20 cellular contexts compared by ENCODE assay signal in the genomic region with DNA sequence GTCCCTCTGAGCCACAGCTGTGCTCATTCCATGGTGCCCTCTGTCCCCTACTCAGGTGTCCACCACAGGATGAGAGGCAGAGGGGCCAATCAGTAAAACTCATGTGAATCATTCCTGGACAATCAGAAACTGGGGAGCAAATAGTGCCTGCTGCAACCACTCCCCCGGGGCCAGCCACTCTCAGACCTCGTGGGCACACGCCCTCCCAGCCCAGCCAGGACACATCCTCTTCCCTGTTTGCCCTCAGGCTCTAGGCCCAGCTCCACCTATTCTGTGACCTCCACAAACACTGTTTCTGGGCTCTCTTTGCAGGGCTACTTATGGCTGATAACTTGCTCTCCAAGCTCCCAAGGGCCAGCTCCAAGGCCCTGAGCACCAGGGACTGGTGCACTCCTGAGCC. TPM values are rescaled to one million over a fixed set of nuclear protein-coding genes. Genes with fewer than 3 reads are reported as not detected.
DNase-seq lines count a peak whose midpoint lies in the region; ATAC-seq, FAIRE-seq and TF ChIP-seq lines count a peak whose summit lies in the region.
"Had no signal": no experiment of that assay in that cellular context is flagged by ENCODE, and none has a peak within 500 bp of the region (broad histone marks: within the 10 kb centered on the region; RNA-seq: fewer than 3 reads in every experiment).

No MANE protein-coding gene starts in this region.

- intact Hi-C loops in mucosa of descending colon (cut with DNase I, micrococcal nuclease), result no loop called here
- intact Hi-C loops in activated CD4-positive, alpha-beta T cell treated with anti-CD3 and anti-CD28 coated beads for 36 hours (cut with DNase I, micrococcal nuclease), result no loop called here

- POLR2A ChIA-PET in activated CD4-positive, alpha-beta T cell treated with anti-CD3 and anti-CD28 coated beads for 36 hours (lab: Charles Lee), result no interaction called here

- no peaks in the 10 kb centered on the region for H3K9me3 ChIP-seq in mucosa of descending colon
- H3K9me3 ChIP-seq: HAP-1, tibial nerve had no signal

- H3K4me3 Mint-ChIP-seq in central memory CD8-positive, alpha-beta T cell, result no peak overlapping the region
- H3K4me3 Mint-ChIP-seq in activated CD4-positive, alpha-beta T cell treated with anti-CD3 and anti-CD28 coated beads for 36 hours, result no peak overlapping the region
- H3K4me3 Mint-ChIP-seq: T-helper 17 cell had no signal

- H3K4me1 ChIP-seq in mucosa of descending colon (ENCODE audit: low read depth), result peaks cover 40% of the 10 kb centered on the region
- H3K4me1 ChIP-seq: HAP-1 had no signal

- no peaks in the 10 kb centered on the region for H3K9me3 Mint-ChIP-seq in central memory CD8-positive, alpha-beta T cell
- H3K9me3 Mint-ChIP-seq in activated CD4-positive, alpha-beta T cell treated with anti-CD3 and anti-CD28 coated beads for 36 hours (ENCODE audit: low read depth), result no peaks in the 10 kb centered on the region

- H3K36me3 Mint-ChIP-seq in central memory CD8-positive, alpha-beta T cell (ENCODE audit: insufficient read depth), result no peaks in the 10 kb centered on the region
- no peaks in the 10 kb centered on the region for H3K36me3 Mint-ChIP-seq in activated CD4-positive, alpha-beta T cell treated with anti-CD3 and anti-CD28 coated beads for 36 hours (ENCODE audit: low read depth)

- FAIRE-seq in HTR-8/SVneo (lab: Jason Lieb, UNC), result peak; percentile 9
- FAIRE-seq: RCC 7860 had no signal

- H3K4me1 Mint-ChIP-seq in central memory CD8-positive, alpha-beta T cell, result peaks cover 11% of the 10 kb centered on the region
- peaks cover 10% of the 10 kb centered on the region for H3K4me1 Mint-ChIP-seq in activated CD4-positive, alpha-beta T cell treated with anti-CD3 and anti-CD28 coated beads for 36 hours

- H3K27ac Mint-ChIP-seq in central memory CD8-positive, alpha-beta T cell (ENCODE audit: low read depth), result peak overlapping the region; percentile 39
- H3K27ac Mint-ChIP-seq in activated CD4-positive, alpha-beta T cell treated with anti-CD3 and anti-CD28 coated beads for 36 hours, result no peak overlapping the region
- H3K27ac Mint-ChIP-seq: T-helper 17 cell had no signal

- H3K36me3 ChIP-seq in mucosa of descending colon (ENCODE audit: low read depth), result no peaks in the 10 kb centered on the region
- H3K36me3 ChIP-seq: HAP-1, tibial nerve had no signal

- no peak for TF ChIP-seq CTCF in mucosa of descending colon (IDR thresholded peaks at IDR 0.05)

- DNase-seq in COLO668 (lab: John Stamatoyannopoulos, UW; ENCODE audit: unreplicated experiment) (peak; percentile 36), HTR-8/SVneo (ENCODE audit: insufficient read length, low spot score) (no peak), mucosa of descending colon (peak; percentile 77 to 86 (median 82)), NCI-H1694 treated with DMSO at 0.1 percent for 48 hours (lab: John Stamatoyannopoulos, UW) (no peak), iPS-NIHi11 (ENCODE audit: low spot score) (no peak)
- no peak for DNase-seq in central memory CD8-positive, alpha-beta T cell (ENCODE audit: low spot score in 2 of 2)
- no peak for DNase-seq in activated CD4-positive, alpha-beta T cell treated with anti-CD3 and anti-CD28 coated beads for 36 hours
- DNase-seq: activated CD4-positive, alpha-beta T cell treated with anti-CD3 and anti-CD28 coated beads for 1 hour; activated CD8-positive, alpha-beta memory T cell treated with anti-CD3 and anti-CD28 coated beads, Interleukin-2, amount 50 U/mL, for 48 hours; activated naive CD4-positive, alpha-beta T cell treated with Interleukin-2 at 50 U/mL for 16 hours; DND-41; KG1; NCI-H187; NCI-H524 treated with DMSO at 0.1 percent for 48 hours; stimulated activated CD4-positive, alpha-beta T cell treated with anti-CD3 and anti-CD28 coated beads, Interleukin-4, amount 100 ng/mL, for 4 hours; T-helper 17 cell had no signal

- ATAC-seq in central memory CD8-positive, alpha-beta T cell (replicated peaks; ENCODE audit: extremely low read depth, poor library complexity, severe bottlenecking), result no peak
- ATAC-seq in mucosa of descending colon (peak; percentile 86), GM19351 (IDR thresholded peaks at IDR 0.05; ENCODE audit: unreplicated experiment) (no peak)
- ATAC-seq in activated CD4-positive, alpha-beta T cell treated with anti-CD3 and anti-CD28 coated beads for 36 hours, result no peak
- ATAC-seq: T-helper 17 cell had no signal

- no peak overlapping the region for H3K4me3 ChIP-seq in mucosa of descending colon
- H3K4me3 ChIP-seq: HAP-1, tibial nerve had no signal

- CTCF ChIA-PET in activated CD4-positive, alpha-beta T cell treated with anti-CD3 and anti-CD28 coated beads for 36 hours (lab: Charles Lee), result interaction anchor here (0.7 to 2.6 kb wide), 4 partner anchors 9 to 54 kb away, joined by 3 to 15 read pairs (median 4); no protein-coding TSS in a partner anchor

- H3K27me3 Mint-ChIP-seq in central memory CD8-positive, alpha-beta T cell, result no peaks in the 10 kb centered on the region
- H3K27me3 Mint-ChIP-seq in activated CD4-positive, alpha-beta T cell treated with anti-CD3 and anti-CD28 coated beads for 36 hours, result no peaks in the 10 kb centered on the region

RNA-seq across cellular contexts. Expression of a gene that starts 14.0 kb away (rescaled TPM):
- 10 to 100 TPM in 1 of 3 donors, 1 to 10 TPM in 2; 4.3 to 13.2 (median 9.9) TPM for total RNA-seq in mucosa of descending colon
- under 1 TPM; 0.14 to 0.21 TPM for total RNA-seq in activated CD4-positive, alpha-beta T cell treated with anti-CD3 and anti-CD28 coated beads for 36 hours

RNA-seq across cellular contexts. Expression of a gene that starts 26.6 kb away (rescaled TPM):
- under 1 TPM in 2 of 3 donors, not detected in 1; 0.41 to 0.51 TPM for total RNA-seq in mucosa of descending colon
- not detected for total RNA-seq in activated CD4-positive, alpha-beta T cell treated with anti-CD3 and anti-CD28 coated beads for 36 hours
- total RNA-seq: T-helper 17 cell had no signal

RNA-seq across cellular contexts. Expression of a gene that starts 42.6 kb away (rescaled TPM):
- total RNA-seq in mucosa of descending colon, result 10 to 100 TPM; 22.8 to 31.7 (median 28.3) TPM
- total RNA-seq in activated CD4-positive, alpha-beta T cell treated with anti-CD3 and anti-CD28 coated beads for 36 hours, result 10 to 100 TPM; 53.8 to 55.4 TPM

RNA-seq across cellular contexts. Expression of a gene that starts 42.6 kb away (rescaled TPM):
- 100 to 1,000 TPM; 168 to 208 (median 183) TPM for total RNA-seq in mucosa of descending colon
- total RNA-seq in activated CD4-positive, alpha-beta T cell treated with anti-CD3 and anti-CD28 coated beads for 36 hours, result 100 to 1,000 TPM; 214 to 236 TPM

Comparison
In these comparisons a context has a peak if more than half of its experiments do, and no peak if none do; other contexts are left out.
1. DNase-seq: peak in COLO668 (single experiment) and mucosa of descending colon (3 of 3); none in HTR-8/SVneo (single experiment), central memory CD8-positive, alpha-beta T cell (0 of 2), activated CD4-positive, alpha-beta T cell treated with anti-CD3 and anti-CD28 coated beads for 36 hours (single experiment), NCI-H1694 treated with DMSO at 0.1 percent for 48 hours (single experiment) and iPS-NIHi11 (single experiment).
2. RNA of a gene that starts 14.0 kb away (total RNA-seq): 4.3 to 13.2 TPM in mucosa of descending colon; 0.14 to 0.21 TPM in activated CD4-positive, alpha-beta T cell treated with anti-CD3 and anti-CD28 coated beads for 36 hours; every median in the first group is over 4 times any median in the second.